ENCODE assay signal across 1 cellular context in the genomic region with DNA sequence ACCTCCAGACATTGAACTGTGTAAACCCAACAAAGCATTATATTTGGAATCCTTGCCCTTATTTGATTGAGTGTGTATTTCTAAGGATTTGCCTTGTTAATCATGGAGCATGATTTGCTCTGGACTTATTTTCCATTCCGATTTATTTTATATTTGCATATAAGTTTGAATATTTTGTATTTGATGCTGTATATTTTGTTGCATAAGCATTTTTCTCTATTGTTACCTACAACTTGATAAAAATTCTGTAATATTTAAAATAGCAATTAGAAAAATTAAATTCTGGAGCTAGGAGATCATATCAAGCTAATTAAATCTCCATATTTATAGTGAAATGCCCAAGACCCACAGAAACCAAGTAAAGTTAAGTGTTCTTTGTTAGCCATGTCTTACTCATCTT.
TF ChIP-seq lines count a peak whose summit lies in the region.

No MANE protein-coding gene starts in this region.

TF ChIP-seq in K562, 482 proteins besides CTCF, POLR2A, EP300 and RAD21 (continued from another document):
- TF ChIP-seq KDM5B (IDR thresholded peaks at IDR 0.05; ENCODE audit: insufficient replicate concordance, low read depth, low read length) = no peak
- TF ChIP-seq CBX2 (IDR thresholded peaks at IDR 0.05; ENCODE audit: insufficient read depth, low read length, poor library complexity, severe bottlenecking) = no peak
- TF ChIP-seq, protein P1, sequence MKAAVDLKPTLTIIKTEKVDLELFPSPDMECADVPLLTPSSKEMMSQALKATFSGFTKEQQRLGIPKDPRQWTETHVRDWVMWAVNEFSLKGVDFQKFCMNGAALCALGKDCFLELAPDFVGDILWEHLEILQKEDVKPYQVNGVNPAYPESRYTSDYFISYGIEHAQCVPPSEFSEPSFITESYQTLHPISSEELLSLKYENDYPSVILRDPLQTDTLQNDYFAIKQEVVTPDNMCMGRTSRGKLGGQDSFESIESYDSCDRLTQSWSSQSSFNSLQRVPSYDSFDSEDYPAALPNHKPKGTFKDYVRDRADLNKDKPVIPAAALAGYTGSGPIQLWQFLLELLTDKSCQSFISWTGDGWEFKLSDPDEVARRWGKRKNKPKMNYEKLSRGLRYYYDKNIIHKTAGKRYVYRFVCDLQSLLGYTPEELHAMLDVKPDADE (conservative IDR thresholded peaks at IDR 0.05; ENCODE audit: control insufficient read depth, low read depth, low read length) = no peak
- TF ChIP-seq MAFG (tag; conservative IDR thresholded peaks at IDR 0.05) = peak; percentile 38
- TF ChIP-seq, protein P2, sequence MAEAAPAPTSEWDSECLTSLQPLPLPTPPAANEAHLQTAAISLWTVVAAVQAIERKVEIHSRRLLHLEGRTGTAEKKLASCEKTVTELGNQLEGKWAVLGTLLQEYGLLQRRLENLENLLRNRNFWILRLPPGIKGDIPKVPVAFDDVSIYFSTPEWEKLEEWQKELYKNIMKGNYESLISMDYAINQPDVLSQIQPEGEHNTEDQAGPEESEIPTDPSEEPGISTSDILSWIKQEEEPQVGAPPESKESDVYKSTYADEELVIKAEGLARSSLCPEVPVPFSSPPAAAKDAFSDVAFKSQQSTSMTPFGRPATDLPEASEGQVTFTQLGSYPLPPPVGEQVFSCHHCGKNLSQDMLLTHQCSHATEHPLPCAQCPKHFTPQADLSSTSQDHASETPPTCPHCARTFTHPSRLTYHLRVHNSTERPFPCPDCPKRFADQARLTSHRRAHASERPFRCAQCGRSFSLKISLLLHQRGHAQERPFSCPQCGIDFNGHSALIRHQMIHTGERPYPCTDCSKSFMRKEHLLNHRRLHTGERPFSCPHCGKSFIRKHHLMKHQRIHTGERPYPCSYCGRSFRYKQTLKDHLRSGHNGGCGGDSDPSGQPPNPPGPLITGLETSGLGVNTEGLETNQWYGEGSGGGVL (CRISPR knock-in tag; IDR thresholded peaks at IDR 0.05) = no peak
- no peak for TF ChIP-seq NR2C2 (CRISPR knock-in tag; IDR thresholded peaks at IDR 0.05)
- no peak for TF ChIP-seq NR2C2 (tag; IDR thresholded peaks at IDR 0.05)
- TF ChIP-seq PRMT5 (CRISPR knock-in tag; IDR thresholded peaks at IDR 0.05) = no peak
- TF ChIP-seq ZEB2 (IDR thresholded peaks at IDR 0.05) = no peak
- TF ChIP-seq NR3C1 (CRISPR knock-in tag; IDR thresholded peaks at IDR 0.05) = no peak
- TF ChIP-seq ZNF316 (IDR thresholded peaks at IDR 0.05) = peak; percentile 83
- TF ChIP-seq U2AF2 (optimal IDR thresholded peaks at IDR 0.05; ENCODE audit: low read depth, low read length) = no peak
- peak; percentile 57 for TF ChIP-seq C11orf30 (IDR thresholded peaks at IDR 0.05; ENCODE audit: low read depth)
- TF ChIP-seq ZNF77 (CRISPR knock-in tag; IDR thresholded peaks at IDR 0.05) = no peak
